In the genomic region with DNA sequence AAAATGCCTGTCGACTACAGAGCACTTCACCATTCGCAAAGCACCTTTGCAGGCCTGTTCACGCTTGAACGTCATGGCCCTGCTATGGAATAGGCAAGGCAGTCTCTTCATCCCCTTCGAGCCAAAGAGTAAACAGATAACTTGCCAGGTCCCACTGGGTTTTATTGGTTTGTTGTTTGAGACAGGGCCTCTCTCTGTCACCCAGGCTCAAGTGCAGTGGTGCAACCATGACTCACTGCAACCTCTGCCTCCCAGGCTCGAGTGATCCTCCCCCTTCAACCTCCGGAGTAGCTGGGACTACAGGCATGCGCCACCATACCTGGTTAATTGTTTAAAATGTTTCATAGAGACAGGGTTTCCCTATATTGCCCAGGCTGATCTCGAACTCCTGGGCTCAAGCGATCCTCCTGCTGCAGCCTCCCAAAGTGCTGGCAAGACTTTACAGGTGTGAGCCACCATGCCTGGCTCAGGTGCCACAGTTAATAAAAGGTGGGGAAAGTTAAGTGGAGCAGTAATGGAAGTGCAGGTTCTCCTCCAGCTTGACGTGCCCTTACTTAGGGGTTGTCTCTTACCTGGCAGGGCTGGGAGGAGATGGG, we compare ENCODE assay signal across 15 cellular contexts. TPM values are rescaled to one million over a fixed set of nuclear protein-coding genes. Genes with fewer than 3 reads are reported as not detected.
DNase-seq lines count a peak whose midpoint lies in the region; ATAC-seq and TF ChIP-seq lines count a peak whose summit lies in the region.
"Had no signal": no experiment of that assay in that cellular context is flagged by ENCODE, and none has a peak within 500 bp of the region (broad histone marks: within the 10 kb centered on the region; RNA-seq: fewer than 3 reads in every experiment).

No MANE protein-coding gene starts in this region.

- no peak overlapping the region for H3K4me3 ChIP-seq in upper lobe of right lung

- H3K4me1 Mint-ChIP-seq in activated CD4-positive, alpha-beta T cell treated with anti-CD3 and anti-CD28 coated beads, Interleukin-2, amount 10 ng/mL, durations not matched to agents 7 days and 5 days: no peaks in the 10 kb centered on the region
- peaks cover 6% of the 10 kb centered on the region for H3K4me1 Mint-ChIP-seq in mesothelial cell of epicardium

- no peak overlapping the region for H3K27ac ChIP-seq in foreskin keratinocyte
- H3K27ac ChIP-seq in upper lobe of right lung: no peak overlapping the region

- peaks cover 10% of the 10 kb centered on the region for H3K4me1 ChIP-seq in foreskin keratinocyte
- no peaks in the 10 kb centered on the region for H3K4me1 ChIP-seq in upper lobe of right lung

- H3K27ac Mint-ChIP-seq in activated CD4-positive, alpha-beta T cell treated with anti-CD3 and anti-CD28 coated beads, Interleukin-2, amount 10 ng/mL, durations not matched to agents 7 days and 5 days: peak overlapping the region; percentile 19
- H3K27ac Mint-ChIP-seq in mesothelial cell of epicardium: no peak overlapping the region
- H3K27ac Mint-ChIP-seq: activated naive CD8-positive, alpha-beta T cell had no signal

- H3K36me3 Mint-ChIP-seq in activated CD4-positive, alpha-beta T cell treated with anti-CD3 and anti-CD28 coated beads, Interleukin-2, amount 10 ng/mL, durations not matched to agents 7 days and 5 days (ENCODE audit: low read depth): no peaks in the 10 kb centered on the region
- peaks cover 8% of the 10 kb centered on the region for H3K36me3 Mint-ChIP-seq in mesothelial cell of epicardium

- TF ChIP-seq CTCF in foreskin keratinocyte (conservative IDR thresholded peaks at IDR 0.05) (no peak), upper lobe of right lung (IDR thresholded peaks at IDR 0.05) (no peak), mesothelial cell of epicardium (IDR thresholded peaks at IDR 0.05; ENCODE audit: unreplicated experiment) (no peak)

- peaks cover 8% of the 10 kb centered on the region for H3K36me3 ChIP-seq in upper lobe of right lung

- H3K9me3 Mint-ChIP-seq in activated CD4-positive, alpha-beta T cell treated with anti-CD3 and anti-CD28 coated beads, Interleukin-2, amount 10 ng/mL, durations not matched to agents 7 days and 5 days: no peaks in the 10 kb centered on the region
- H3K9me3 Mint-ChIP-seq in mesothelial cell of epicardium: no peaks in the 10 kb centered on the region
- H3K9me3 Mint-ChIP-seq: dendritic cell treated with granulocyte-macrophage colony-stimulating factor and Interleukin-4, amounts not matched to agents 40 ng/mL and 50 ng/mL, for 4 days had no signal

- POLR2A ChIA-PET in activated CD4-positive, alpha-beta T cell treated with anti-CD3 and anti-CD28 coated beads, Interleukin-2, amount 10 ng/mL, durations not matched to agents 7 days and 5 days (lab: Charles Lee): no interaction called here

- intact Hi-C loops in upper lobe of right lung (cut with DNase I): no loop called here

- no peaks in the 10 kb centered on the region for H3K9me3 ChIP-seq in upper lobe of right lung

- no peaks in the 10 kb centered on the region for H3K27me3 ChIP-seq in foreskin keratinocyte
- no peaks in the 10 kb centered on the region for H3K27me3 ChIP-seq in upper lobe of right lung

- DNase-seq in activated CD4-positive, alpha-beta T cell treated with anti-CD3 and anti-CD28 coated beads, Interleukin-2, amount 10 ng/mL, durations not matched to agents 7 days and 5 days: no peak
- DNase-seq in activated CD4-positive, alpha-beta T cell treated with anti-CD3 and anti-CD28 coated beads, Interleukin-2, amount 50 U/mL, for 1 hour: no peak
- DNase-seq in NCI-H510A treated with DMSO at 0.1 percent for 48 hours (lab: John Stamatoyannopoulos, UW) (peak; percentile 94), foreskin keratinocyte (no peak), upper lobe of right lung (no peak), GDM1 (lab: John Stamatoyannopoulos, UW) (no peak), mesothelial cell of epicardium (ENCODE audit: low spot score in 2 of 2, unreplicated experiment in 2 of 2) (no peak)
- DNase-seq: activated CD8-positive, alpha-beta memory T cell treated with anti-CD3 and anti-CD28 coated beads for 24 hours; NCI-H1694 had no signal

- ATAC-seq in foreskin keratinocyte (peak; percentile 23), upper lobe of right lung (peak; percentile 28), HG02840 (IDR thresholded peaks at IDR 0.05; ENCODE audit: low FRiP score, unreplicated experiment) (no peak)

- CTCF ChIA-PET in activated CD4-positive, alpha-beta T cell treated with anti-CD3 and anti-CD28 coated beads, Interleukin-2, amount 10 ng/mL, durations not matched to agents 7 days and 5 days (lab: Charles Lee): interaction anchor here (1.0 to 1.7 kb wide), 3 partner anchors 26 to 62 kb away, joined by 3 to 4 read pairs (median 3); a partner anchor contains a TSS

- H3K4me3 Mint-ChIP-seq in activated CD4-positive, alpha-beta T cell treated with anti-CD3 and anti-CD28 coated beads, Interleukin-2, amount 10 ng/mL, durations not matched to agents 7 days and 5 days: no peak overlapping the region
- no peak overlapping the region for H3K4me3 Mint-ChIP-seq in mesothelial cell of epicardium
- H3K4me3 Mint-ChIP-seq: activated naive CD8-positive, alpha-beta T cell; dendritic cell treated with granulocyte-macrophage colony-stimulating factor and Interleukin-4, amounts not matched to agents 40 ng/mL and 50 ng/mL, for 4 days had no signal

- H3K27me3 Mint-ChIP-seq in activated CD4-positive, alpha-beta T cell treated with anti-CD3 and anti-CD28 coated beads, Interleukin-2, amount 10 ng/mL, durations not matched to agents 7 days and 5 days: no peaks in the 10 kb centered on the region
- H3K27me3 Mint-ChIP-seq in mesothelial cell of epicardium (ENCODE audit: low read depth): no peaks in the 10 kb centered on the region
- H3K27me3 Mint-ChIP-seq: activated naive CD8-positive, alpha-beta T cell; dendritic cell treated with granulocyte-macrophage colony-stimulating factor and Interleukin-4, amounts not matched to agents 40 ng/mL and 50 ng/mL, for 4 days had no signal

RNA-seq across cellular contexts. Expression of a gene that starts 9.5 kb away (rescaled TPM):
- total RNA-seq in activated CD4-positive, alpha-beta T cell treated with anti-CD3 and anti-CD28 coated beads, Interleukin-2, amount 10 ng/mL, durations not matched to agents 7 days and 5 days: not detected
- total RNA-seq in foreskin keratinocyte: not detected in 2 replicates
- polyA plus RNA-seq in foreskin keratinocyte: not detected in 2 replicates
- not detected for total RNA-seq in upper lobe of right lung
- total RNA-seq in mesothelial cell of epicardium: not detected in 3 replicates
- total RNA-seq: glomerular endothelial cell, pulmonary artery endothelial cell, subcutaneous adipose tissue had no signal

RNA-seq across cellular contexts. Expression of a gene that starts 19.5 kb away (rescaled TPM):
- total RNA-seq in activated CD4-positive, alpha-beta T cell treated with anti-CD3 and anti-CD28 coated beads, Interleukin-2, amount 10 ng/mL, durations not matched to agents 7 days and 5 days: 10 to 100 TPM; 22.5 to 25.1 TPM
- total RNA-seq in foreskin keratinocyte (37.3 and 41.0 TPM in 2 replicates), upper lobe of right lung (34.3 TPM), mesothelial cell of epicardium (40.1 to 40.8 TPM (median 40.7 TPM) in 3 replicates)
- 31.2 and 33.2 TPM in 2 replicates for polyA plus RNA-seq in foreskin keratinocyte

RNA-seq across cellular contexts. Expression of a gene that starts 33.2 kb away (rescaled TPM):
- total RNA-seq in activated CD4-positive, alpha-beta T cell treated with anti-CD3 and anti-CD28 coated beads, Interleukin-2, amount 10 ng/mL, durations not matched to agents 7 days and 5 days: 10 to 100 TPM; 24.5 to 31.4 TPM
- total RNA-seq in foreskin keratinocyte (37.9 and 40.6 TPM in 2 replicates), upper lobe of right lung (73.9 TPM), mesothelial cell of epicardium (107 to 113 TPM (median 112 TPM) in 3 replicates)
- polyA plus RNA-seq in foreskin keratinocyte: 34.6 and 35.2 TPM in 2 replicates

RNA-seq across cellular contexts. Expression of a gene that starts 49.1 kb away (rescaled TPM):
- 1 to 10 TPM; 3.0 to 4.8 TPM for total RNA-seq in activated CD4-positive, alpha-beta T cell treated with anti-CD3 and anti-CD28 coated beads, Interleukin-2, amount 10 ng/mL, durations not matched to agents 7 days and 5 days
- total RNA-seq in foreskin keratinocyte (7.8 and 13.7 TPM in 2 replicates), upper lobe of right lung (1.3 TPM), mesothelial cell of epicardium (5.1 to 6.5 TPM (median 6.1 TPM) in 3 replicates)
- 5.3 and 10.1 TPM in 2 replicates for polyA plus RNA-seq in foreskin keratinocyte
